24 cellular contexts compared by ENCODE assay signal in genomic region chr11:36433896-36434295, GRCh38.
"Had no signal": no experiment of that assay in that cellular context is flagged by ENCODE, and none has a peak within 500 bp of the region (broad histone marks: within the 10 kb centered on the region; RNA-seq: fewer than 3 reads in every experiment).

No MANE protein-coding gene starts in this region.

- H3K36me3 ChIP-seq: esophagus muscularis mucosa, lower lobe of right lung, thoracic aorta, WERI-Rb-1 had no signal

- H3K27me3 ChIP-seq: esophagus muscularis mucosa, foreskin keratinocyte, heart right ventricle, spleen had no signal

- H3K9me3 ChIP-seq: esophagus muscularis mucosa, heart right ventricle, lower lobe of right lung, spleen, thoracic aorta had no signal

- H3K4me3 ChIP-seq: esophagus muscularis mucosa, heart right ventricle, lower lobe of right lung, spleen, thoracic aorta had no signal

- ATAC-seq: activated CD4-positive, CD25-positive, alpha-beta regulatory T cell treated with anti-CD3 and anti-CD28 coated beads, Interleukin-2, amount 50 U/mL, for 24 hours; foreskin keratinocyte; heart right ventricle; left lobe of liver; right cardiac atrium had no signal

- H3K9me3 Mint-ChIP-seq: nephron; stimulated activated naive CD8-positive, alpha-beta T cell treated with anti-CD3 and anti-CD28 coated beads, Interleukin-15, Interleukin-2, amounts not matched to agents 100 ng/mL and 50 ng/mL, for 24 hours had no signal

- H3K27ac ChIP-seq: esophagus muscularis mucosa, foreskin keratinocyte, heart right ventricle, lower lobe of right lung, spleen, thoracic aorta, WERI-Rb-1 had no signal

- H3K27ac Mint-ChIP-seq: endodermal cell; stimulated activated naive CD8-positive, alpha-beta T cell treated with anti-CD3 and anti-CD28 coated beads, Interleukin-15, Interleukin-2, amounts not matched to agents 100 ng/mL and 50 ng/mL, for 24 hours had no signal

- H3K4me1 ChIP-seq: esophagus muscularis mucosa had no signal

- DNase-seq: activated CD4-positive, alpha-beta T cell treated with anti-CD3 and anti-CD28 coated beads for 48 hours; activated CD4-positive, alpha-beta T cell treated with anti-CD3 and anti-CD28 coated beads, Interleukin-2, amount 50 U/mL, for 48 hours; activated CD8-positive, alpha-beta memory T cell treated with anti-CD3 and anti-CD28 coated beads for 24 hours; activated gamma-delta T cell treated with Interleukin-2 at 50 U/mL for 16 hours; activated naive CD4-positive, alpha-beta T cell treated with anti-CD3 and anti-CD28 coated beads, Interleukin-2, amount 50 U/mL, for 16 hours; amygdala; caudate nucleus; cortex of kidney; endodermal cell; foreskin keratinocyte; heart right ventricle; kidney glomerular epithelial cell; lower lobe of right lung; mesendoderm; posterior cingulate gyrus; right cardiac atrium; spleen; WERI-Rb-1 had no signal

- H3K4me3 Mint-ChIP-seq: endodermal cell; nephron; stimulated activated naive CD8-positive, alpha-beta T cell treated with anti-CD3 and anti-CD28 coated beads, Interleukin-15, Interleukin-2, amounts not matched to agents 100 ng/mL and 50 ng/mL, for 24 hours had no signal
